In genomic region chr14:103113774-103114173, GRCh38 we compare ENCODE assay signal across 2 cellular contexts.
TF ChIP-seq lines count a peak whose summit lies in the region.

No MANE protein-coding gene starts in this region.

TF ChIP-seq in IMR-90, 13 proteins besides CTCF, POLR2A, EP300 and RAD21:
- no peak for TF ChIP-seq SMC3 (IDR thresholded peaks at IDR 0.05; ENCODE audit: low read depth, low read length)
- no peak for TF ChIP-seq CEBPB (IDR thresholded peaks at IDR 0.05; ENCODE audit: low read depth, low read length)
- TF ChIP-seq MAFK (IDR thresholded peaks at IDR 0.05; ENCODE audit: low read depth, low read length): no peak
- no peak for TF ChIP-seq ELK1 (IDR thresholded peaks at IDR 0.05; ENCODE audit: borderline replicate concordance, low read depth, low read length)
- no peak for TF ChIP-seq RFX5 (IDR thresholded peaks at IDR 0.05; ENCODE audit: low read depth, low read length)
- TF ChIP-seq MAZ (IDR thresholded peaks at IDR 0.05; ENCODE audit: borderline replicate concordance, low read depth, low read length): no peak
- TF ChIP-seq FOS (IDR thresholded peaks at IDR 0.05; ENCODE audit: low read depth, low read length): no peak
- no peak for TF ChIP-seq BHLHE40 (IDR thresholded peaks at IDR 0.05; ENCODE audit: low read depth, low read length)
- TF ChIP-seq RCOR1 (IDR thresholded peaks at IDR 0.05; ENCODE audit: insufficient replicate concordance, low read length): no peak
- TF ChIP-seq USF2 (IDR thresholded peaks at IDR 0.05; ENCODE audit: low read depth, low read length): no peak
- no peak for TF ChIP-seq CHD1 (IDR thresholded peaks at IDR 0.05; ENCODE audit: low read depth, low read length)
- TF ChIP-seq MXI1 (IDR thresholded peaks at IDR 0.05; ENCODE audit: borderline replicate concordance, low read depth, low read length): no peak
- TF ChIP-seq NFE2L2 (IDR thresholded peaks at IDR 0.05; ENCODE audit: low read depth, low read length): no peak
TF ChIP-seq in IMR-90: peak in this region for 0.

TF ChIP-seq in H1, 55 proteins besides CTCF, POLR2A, EP300 and RAD21:
- TF ChIP-seq SIX5 (IDR thresholded peaks at IDR 0.05; ENCODE audit: low read depth, low read length): no peak
- no peak for TF ChIP-seq JUND (IDR thresholded peaks at IDR 0.05; ENCODE audit: low read length)
- no peak for TF ChIP-seq TAF7 (optimal IDR thresholded peaks at IDR 0.05; ENCODE audit: borderline replicate concordance, low read depth, low read length)
- no peak for TF ChIP-seq FOSL1 (IDR thresholded peaks at IDR 0.05; ENCODE audit: insufficient read depth, low read depth, low read length)
- no peak for TF ChIP-seq NRF1 (IDR thresholded peaks at IDR 0.05; ENCODE audit: low read depth, low read length)
- no peak for TF ChIP-seq SAP30 (IDR thresholded peaks at IDR 0.05; ENCODE audit: insufficient read depth, insufficient replicate concordance, low read length)
- no peak for TF ChIP-seq TBP (IDR thresholded peaks at IDR 0.05; ENCODE audit: low read depth, low read length)
- no peak for TF ChIP-seq ATF2 (IDR thresholded peaks at IDR 0.05; ENCODE audit: low read length)
- TF ChIP-seq BACH1 (IDR thresholded peaks at IDR 0.05; ENCODE audit: low read length): no peak
- no peak for TF ChIP-seq SRF (IDR thresholded peaks at IDR 0.05; ENCODE audit: low read depth, low read length)
- TF ChIP-seq TAF1 (IDR thresholded peaks at IDR 0.05; ENCODE audit: low read depth, low read length): no peak
- TF ChIP-seq, protein P1, sequence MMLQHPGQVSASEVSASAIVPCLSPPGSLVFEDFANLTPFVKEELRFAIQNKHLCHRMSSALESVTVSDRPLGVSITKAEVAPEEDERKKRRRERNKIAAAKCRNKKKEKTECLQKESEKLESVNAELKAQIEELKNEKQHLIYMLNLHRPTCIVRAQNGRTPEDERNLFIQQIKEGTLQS (IDR thresholded peaks at IDR 0.05; ENCODE audit: insufficient read depth, low read depth, low read length): no peak
- TF ChIP-seq TEAD4 (IDR thresholded peaks at IDR 0.05; ENCODE audit: low read depth, low read length): no peak
